ENCODE assay signal across 16 cellular contexts in genomic region chr11:19232910-19233503, GRCh38. TPM values are rescaled to one million over a fixed set of nuclear protein-coding genes. Genes with fewer than 3 reads are reported as not detected.
DNase-seq lines count a peak whose midpoint lies in the region; ATAC-seq, FAIRE-seq and TF ChIP-seq lines count a peak whose summit lies in the region.
"Had no signal": no experiment of that assay in that cellular context is flagged by ENCODE, and none has a peak within 500 bp of the region (broad histone marks: within the 10 kb centered on the region; RNA-seq: fewer than 3 reads in every experiment).

No MANE protein-coding gene starts in this region.

- no peaks in the 10 kb centered on the region for H3K9me3 Mint-ChIP-seq in MCF 10A (ENCODE audit: unreplicated experiment)
- no peaks in the 10 kb centered on the region for H3K9me3 Mint-ChIP-seq in glutamatergic neuron (ENCODE audit: unreplicated experiment)
- H3K9me3 Mint-ChIP-seq: activated naive CD4-positive, alpha-beta T cell treated with anti-CD3 and anti-CD28 coated beads for 36 hours had no signal

- H3K4me1 Mint-ChIP-seq in MCF 10A (ENCODE audit: insufficient read depth, unreplicated experiment) (peaks cover 8% of the 10 kb centered on the region), glutamatergic neuron (ENCODE audit: low read depth, unreplicated experiment) (no peaks in the 10 kb centered on the region)

- peaks cover 0 to 4% of the 10 kb centered on the region in 2 donors for H3K27me3 ChIP-seq in breast epithelium
- H3K27me3 ChIP-seq in foreskin keratinocyte = no peaks in the 10 kb centered on the region

- DNase-seq in MCF 10A (ENCODE audit: unreplicated experiment) (peak; percentile 91), breast epithelium (ENCODE audit: low spot score in 2 of 2) (no peak), amniotic epithelial cell (ENCODE audit: low read depth) (peak; percentile 85), foreskin keratinocyte (peak; percentile 83 to 93), urothelium cell line (ENCODE audit: low spot score) (peak; percentile 75), HuH-7.5 (ENCODE audit: low spot score) (no peak), glutamatergic neuron (no peak)
- DNase-seq: activated naive CD4-positive, alpha-beta T cell treated with anti-CD3 and anti-CD28 coated beads for 36 hours; effector CD4-positive, alpha-beta T cell; left cardiac atrium; NCI-H2029 treated with DMSO at 0.1 percent for 48 hours; Right ventricle myocardium superior had no signal

- TF ChIP-seq CTCF in MCF 10A (IDR thresholded peaks at IDR 0.05; ENCODE audit: unreplicated experiment) (no peak), breast epithelium (IDR thresholded peaks at IDR 0.05) (no peak), foreskin keratinocyte (conservative IDR thresholded peaks at IDR 0.05) (no peak), glutamatergic neuron (IDR thresholded peaks at IDR 0.05; ENCODE audit: partially characterized antibody, unreplicated experiment) (no peak)

- H3K4me3 Mint-ChIP-seq in MCF 10A (ENCODE audit: unreplicated experiment) (peak overlapping the region; percentile 32), glutamatergic neuron (ENCODE audit: unreplicated experiment) (no peak overlapping the region)
- H3K4me3 Mint-ChIP-seq: activated naive CD4-positive, alpha-beta T cell treated with anti-CD3 and anti-CD28 coated beads for 36 hours had no signal

- no peak overlapping the region for H3K27ac ChIP-seq in breast epithelium
- peak overlapping the region; percentile 85 for H3K27ac ChIP-seq in foreskin keratinocyte

- H3K36me3 Mint-ChIP-seq in MCF 10A (ENCODE audit: insufficient read depth, unreplicated experiment) = no peaks in the 10 kb centered on the region
- H3K36me3 Mint-ChIP-seq in glutamatergic neuron (ENCODE audit: unreplicated experiment) = no peaks in the 10 kb centered on the region

- H3K27me3 Mint-ChIP-seq in MCF 10A (ENCODE audit: insufficient read depth, unreplicated experiment) (no peaks in the 10 kb centered on the region), glutamatergic neuron (ENCODE audit: unreplicated experiment) (no peaks in the 10 kb centered on the region)

- ATAC-seq in foreskin keratinocyte (peak; percentile 99), GM18511 (IDR thresholded peaks at IDR 0.05; ENCODE audit: unreplicated experiment) (no peak)
- ATAC-seq: activated CD4-positive, CD25-positive, alpha-beta regulatory T cell treated with anti-CD3 and anti-CD28 coated beads, Interleukin-2, amount 50 U/mL, for 24 hours had no signal

- no peaks in the 10 kb centered on the region for H3K36me3 ChIP-seq in breast epithelium

- no peaks in the 10 kb centered on the region for H3K9me3 ChIP-seq in breast epithelium

- POLR2A ChIA-PET in MCF 10A (lab: Yijun Ruan, JAX) = interaction anchor here (0.6 to 1.7 kb wide), 4 partner anchors 9 to 133 kb away, joined by 3 to 5 read pairs (median 4); no protein-coding TSS in a partner anchor

- intact Hi-C loops in MCF 10A (cut with micrococcal nuclease) = loop anchor here (2.0 kb wide), 1 partner anchor 44 kb away; no protein-coding TSS in a partner anchor
- intact Hi-C loops in breast epithelium (cut with DNase I; ENCODE audit: low total_unique reads) = no loop called here

- CTCF ChIA-PET in MCF 10A (lab: Yijun Ruan, JAX) = interaction anchor here (0.6 to 1.6 kb wide), 3 partner anchors 18 to 794 kb away, joined by 3 to 6 read pairs (median 4); no protein-coding TSS in a partner anchor

- no peaks in the 10 kb centered on the region for H3K4me1 ChIP-seq in breast epithelium
- peaks cover 12% of the 10 kb centered on the region for H3K4me1 ChIP-seq in foreskin keratinocyte

- no TSS peak for BruUV-seq in MCF 10A (replicated peaks; lab: Mats Ljungman, UMichigan)

- H3K4me3 ChIP-seq in breast epithelium = no peak overlapping the region

- H3K27ac Mint-ChIP-seq in MCF 10A (ENCODE audit: low read depth, unreplicated experiment) (peak overlapping the region; percentile 8), glutamatergic neuron (ENCODE audit: unreplicated experiment) (no peak overlapping the region)
- H3K27ac Mint-ChIP-seq: activated naive CD4-positive, alpha-beta T cell treated with anti-CD3 and anti-CD28 coated beads for 36 hours had no signal

- FAIRE-seq in urothelium cell line (lab: Jason Lieb, UNC) = no peak

- TF ChIP-seq POLR2A in breast epithelium (IDR thresholded peaks at IDR 0.05) = no peak

RNA-seq across cellular contexts. Expression of gene E2F8, which starts 7.7 kb away (rescaled TPM):
- 0.88 and 1.2 TPM in 2 replicates for total RNA-seq in MCF 10A (2022)
- total RNA-seq in breast epithelium = under 1 TPM in 1 of 3 donors, not detected in 2; 0.64 TPM
- 4.4 and 5.4 TPM in 2 replicates for total RNA-seq in foreskin keratinocyte
- 1.7 and 2.4 TPM in 2 replicates for polyA plus RNA-seq in foreskin keratinocyte
- total RNA-seq in glutamatergic neuron (ENCODE audit: unreplicated experiment) = 0.34 TPM

RNA-seq across cellular contexts. Expression of gene CSRP3, which starts 31.2 kb away (rescaled TPM):
- total RNA-seq in MCF 10A (2022) (not detected in 2 replicates), breast epithelium (not detected), foreskin keratinocyte (not detected in 2 replicates), glutamatergic neuron (ENCODE audit: unreplicated experiment) (not detected)
- polyA plus RNA-seq in foreskin keratinocyte = not detected in 2 replicates
- total RNA-seq: A673; activated naive CD4-positive, alpha-beta T cell treated with anti-CD3 and anti-CD28 coated beads for 36 hours; posterior vena cava had no signal

Comparison
In these comparisons a context has a peak if more than half of its experiments do, and no peak if none do; other contexts are left out.
1. DNase-seq: peak in MCF 10A (single experiment), amniotic epithelial cell (single experiment), foreskin keratinocyte (2 of 2) and urothelium cell line (single experiment); none in breast epithelium (0 of 2), HuH-7.5 (single experiment) and glutamatergic neuron (single experiment).